ENCODE assay signal across 22 cellular contexts in the genomic region with DNA sequence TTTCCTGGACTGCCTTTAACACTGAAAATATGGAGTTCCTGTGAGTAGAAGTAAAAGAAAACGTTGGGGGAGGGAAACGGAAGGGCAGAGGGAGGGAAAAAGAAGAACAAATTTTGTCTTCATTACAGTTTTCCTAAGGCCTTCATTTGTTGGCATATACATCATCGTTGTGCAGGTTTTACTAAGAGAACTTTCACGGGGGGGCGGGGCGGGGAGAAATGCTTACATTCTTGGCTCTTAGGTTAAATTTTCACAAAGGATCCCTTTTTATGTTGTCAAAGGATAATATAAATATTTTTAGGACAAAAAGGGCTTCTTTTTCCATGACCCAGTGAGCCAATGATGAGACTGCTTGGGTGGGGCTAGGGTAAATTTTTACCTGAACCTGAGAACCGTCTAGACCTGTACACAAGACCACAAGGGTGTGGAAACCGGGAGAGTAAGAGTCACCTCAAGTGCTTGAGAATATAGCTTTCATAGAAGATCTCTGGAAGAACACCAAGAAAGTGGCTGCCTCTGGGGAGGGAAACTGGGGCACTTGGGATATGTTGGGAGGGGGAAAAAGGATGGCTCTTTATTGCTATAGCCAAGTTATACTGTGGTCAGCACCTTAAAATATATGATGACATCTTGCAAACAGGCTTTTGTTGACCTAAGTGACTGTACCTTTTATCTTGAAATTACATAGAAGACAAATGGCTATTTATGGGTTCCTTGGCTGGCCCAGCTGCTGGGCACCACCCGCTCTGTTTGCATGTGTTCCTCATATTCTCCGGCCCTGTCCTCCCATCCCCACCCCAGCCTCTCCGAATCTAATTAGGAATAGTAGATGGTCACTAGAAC. TPM values are rescaled to one million over a fixed set of nuclear protein-coding genes. Genes with fewer than 3 reads are reported as not detected.
A peak's percentile ranks its signal among the peaks of the same experiment; 100 is the strongest.
DNase-seq lines count a peak whose midpoint lies in the region; ATAC-seq and TF ChIP-seq lines count a peak whose summit lies in the region.
"Had no signal": no experiment of that assay in that cellular context is flagged by ENCODE, and none has a peak within 500 bp of the region (broad histone marks: within the 10 kb centered on the region; RNA-seq: fewer than 3 reads in every experiment).

No MANE protein-coding gene starts in this region.

- WGBS in mesenchymal stem cell = 81% methylated on average over 9 of the region's 11 CpGs

- H3K36me3 ChIP-seq in breast epithelium (no peaks in the 10 kb centered on the region), mesenchymal stem cell (ENCODE audit: control insufficient read depth in 1 of 2, insufficient read depth in 2 of 2, low read depth in 1 of 2, low read length in 2 of 2) (peaks cover 0 to 10% of the 10 kb centered on the region in 2 experiments)

- no peak overlapping the region for H2AFZ ChIP-seq in mesenchymal stem cell (ENCODE audit: low read depth, low read length)

- ATAC-seq in activated naive CD8-positive, alpha-beta T cell treated with anti-CD3 and anti-CD28 coated beads, Interleukin-2, amount 50 U/mL, for 24 hours = no peak
- ATAC-seq: naive thymus-derived CD4-positive, alpha-beta T cell; psoas muscle; stimulated activated memory B cell treated with anti-CD40 and anti-IgM and Interleukin-4, amounts not matched to agents 10 μg/mL and 1 μg/mL and 100 μg/mL, for 72 hours; T-helper 17 cell had no signal

- H3K23ac ChIP-seq in mesenchymal stem cell (ENCODE audit: low read length in 2 of 2) = no peak overlapping the region

- H3K36me3 Mint-ChIP-seq in activated naive CD8-positive, alpha-beta T cell = peaks cover 5% of the 10 kb centered on the region
- peaks cover 17% of the 10 kb centered on the region for H3K36me3 Mint-ChIP-seq in activated naive CD8-positive, alpha-beta T cell treated with anti-CD3 and anti-CD28 coated beads, Interleukin-2, amount 50 U/mL, for 24 hours (ENCODE audit: low read depth)
- no peaks in the 10 kb centered on the region for H3K36me3 Mint-ChIP-seq in type B pancreatic cell
- peaks cover 26% of the 10 kb centered on the region for H3K36me3 Mint-ChIP-seq in activated T-cell treated with anti-CD3 and anti-CD28 coated beads, Interleukin-2, amount 50 U/mL, for 24 hours (ENCODE audit: low read depth)

- no peak for TF ChIP-seq POLR2A in breast epithelium (IDR thresholded peaks at IDR 0.05)

- H3K79me1 ChIP-seq in mesenchymal stem cell (replicated peaks; ENCODE audit: low read length, poor library complexity, severe bottlenecking) = peaks cover 4% of the 10 kb centered on the region

- H2BK15ac ChIP-seq in mesenchymal stem cell (ENCODE audit: low read depth, poor library complexity, severe bottlenecking) = peak overlapping the region; percentile 9

- no peak overlapping the region for H3K18ac ChIP-seq in mesenchymal stem cell (ENCODE audit: low read depth in 1 of 2, low read length in 2 of 2)

- no peak for DNase-seq in activated naive CD8-positive, alpha-beta T cell treated with anti-CD3 and anti-CD28 coated beads, Interleukin-2, amount 50 U/mL, for 24 hours
- DNase-seq in breast epithelium (ENCODE audit: low spot score in 2 of 2) = no peak
- no peak for DNase-seq in mesenchymal stem cell
- DNase-seq in type B pancreatic cell (ENCODE audit: extremely low spot score, unreplicated experiment) = no peak
- DNase-seq in activated CD4-positive, alpha-beta T cell treated with anti-CD3 and anti-CD28 coated beads, Interleukin-2, amount 50 U/mL, for 4 hours = no peak
- DNase-seq in activated T-cell treated with anti-CD3 and anti-CD28 coated beads, Interleukin-2, amount 50 U/mL, for 24 hours = no peak
- no peak for DNase-seq in pons (ENCODE audit: low spot score)
- DNase-seq: activated B cell treated with CpG ODN at 0.5 μM for 24 hours; activated CD8-positive, alpha-beta memory T cell treated with anti-CD3 and anti-CD28 coated beads for 24 hours; endodermal cell; H7; Karpas-422; naive thymus-derived CD4-positive, alpha-beta T cell; NCI-H1105 treated with DMSO at 0.1 percent for 48 hours; NCI-H2171 treated with DMSO at 0.1 percent for 48 hours; psoas muscle; SHP77 treated with DMSO at 0.1 percent for 48 hours; T-helper 17 cell had no signal

- no peak overlapping the region for H2BK120ac ChIP-seq in mesenchymal stem cell (ENCODE audit: low read depth, low read length)

- intact Hi-C loops in breast epithelium (cut with DNase I; ENCODE audit: low total_unique reads) = no loop called here

- H3K14ac ChIP-seq in mesenchymal stem cell (ENCODE audit: low read length in 2 of 2) = no peak overlapping the region

- H3K9ac ChIP-seq in mesenchymal stem cell (ENCODE audit: low read length) = no peak overlapping the region

- H3K27me3 ChIP-seq in breast epithelium = no peaks in the 10 kb centered on the region
- no peaks in the 10 kb centered on the region for H3K27me3 ChIP-seq in mesenchymal stem cell (ENCODE audit: control insufficient read depth in 1 of 2, insufficient read depth in 1 of 2, low read length in 2 of 2)
- H3K27me3 ChIP-seq: tibial nerve had no signal

- H3K4me3 Mint-ChIP-seq in activated naive CD8-positive, alpha-beta T cell = no peak overlapping the region
- H3K4me3 Mint-ChIP-seq in activated naive CD8-positive, alpha-beta T cell treated with anti-CD3 and anti-CD28 coated beads, Interleukin-2, amount 50 U/mL, for 24 hours = no peak overlapping the region
- peak overlapping the region; percentile 14 for H3K4me3 Mint-ChIP-seq in type B pancreatic cell
- H3K4me3 Mint-ChIP-seq in activated T-cell treated with anti-CD3 and anti-CD28 coated beads, Interleukin-2, amount 50 U/mL, for 24 hours = no peak overlapping the region

- peaks cover 13% of the 10 kb centered on the region for H3K27me3 Mint-ChIP-seq in activated naive CD8-positive, alpha-beta T cell
- peaks cover 13% of the 10 kb centered on the region for H3K27me3 Mint-ChIP-seq in activated naive CD8-positive, alpha-beta T cell treated with anti-CD3 and anti-CD28 coated beads, Interleukin-2, amount 50 U/mL, for 24 hours
- peaks cover 9% of the 10 kb centered on the region for H3K27me3 Mint-ChIP-seq in type B pancreatic cell
- H3K27me3 Mint-ChIP-seq in activated T-cell treated with anti-CD3 and anti-CD28 coated beads, Interleukin-2, amount 50 U/mL, for 24 hours = peaks cover 14% of the 10 kb centered on the region

- H3K4me3 ChIP-seq in breast epithelium = no peak overlapping the region
- H3K4me3 ChIP-seq in mesenchymal stem cell (ENCODE audit: insufficient read depth in 1 of 2, low read depth in 1 of 2, low read length in 2 of 2) = no peak overlapping the region
- H3K4me3 ChIP-seq: psoas muscle, tibial nerve had no signal

- H3K4me2 ChIP-seq in mesenchymal stem cell (ENCODE audit: low read length, poor library complexity, severe bottlenecking) = no peak overlapping the region

- H4K8ac ChIP-seq in mesenchymal stem cell (ENCODE audit: low read length) = no peak overlapping the region

- no peak overlapping the region for H2AK5ac ChIP-seq in mesenchymal stem cell (ENCODE audit: low read length, severe bottlenecking)

- H3K4me1 ChIP-seq in breast epithelium (peaks cover 0 to 10% of the 10 kb centered on the region in 2 donors), mesenchymal stem cell (ENCODE audit: control insufficient read depth, insufficient read depth, low read depth, low read length) (peaks cover 6% of the 10 kb centered on the region)
- H3K4me1 ChIP-seq: psoas muscle had no signal

- no peak overlapping the region for H2BK5ac ChIP-seq in mesenchymal stem cell (ENCODE audit: low read depth, low read length, poor library complexity, severe bottlenecking)

- H3K4ac ChIP-seq in mesenchymal stem cell (ENCODE audit: low read depth in 1 of 2, low read length in 2 of 2) = no peak overlapping the region

- peaks cover 33% of the 10 kb centered on the region for H3K4me1 Mint-ChIP-seq in activated naive CD8-positive, alpha-beta T cell (ENCODE audit: low read depth)
- peaks cover 48% of the 10 kb centered on the region for H3K4me1 Mint-ChIP-seq in activated naive CD8-positive, alpha-beta T cell treated with anti-CD3 and anti-CD28 coated beads, Interleukin-2, amount 50 U/mL, for 24 hours
- H3K4me1 Mint-ChIP-seq in type B pancreatic cell (ENCODE audit: unreplicated experiment) = peaks cover 52% of the 10 kb centered on the region
- peaks cover 42% of the 10 kb centered on the region for H3K4me1 Mint-ChIP-seq in activated T-cell treated with anti-CD3 and anti-CD28 coated beads, Interleukin-2, amount 50 U/mL, for 24 hours (ENCODE audit: low read depth)

- H3K9me3 ChIP-seq in breast epithelium = no peaks in the 10 kb centered on the region
- H3K9me3 ChIP-seq in mesenchymal stem cell (ENCODE audit: control insufficient read depth, low read length) = no peaks in the 10 kb centered on the region
- H3K9me3 ChIP-seq: psoas muscle, tibial nerve had no signal

- TF ChIP-seq CTCF in breast epithelium (IDR thresholded peaks at IDR 0.05) = no peak
- TF ChIP-seq CTCF in type B pancreatic cell (conservative IDR thresholded peaks at IDR 0.05) = no peak

- H3K27ac Mint-ChIP-seq in activated naive CD8-positive, alpha-beta T cell = peak overlapping the region; percentile 6
- no peak overlapping the region for H3K27ac Mint-ChIP-seq in activated naive CD8-positive, alpha-beta T cell treated with anti-CD3 and anti-CD28 coated beads, Interleukin-2, amount 50 U/mL, for 24 hours
- H3K27ac Mint-ChIP-seq in type B pancreatic cell = peak overlapping the region; percentile 95
- H3K27ac Mint-ChIP-seq in activated T-cell treated with anti-CD3 and anti-CD28 coated beads, Interleukin-2, amount 50 U/mL, for 24 hours = no peak overlapping the region
- H3K27ac Mint-ChIP-seq: activated B cell treated with CpG ODN at 0.5 μM for 24 hours, endodermal cell, T-helper 17 cell had no signal

- no peak overlapping the region for H4K91ac ChIP-seq in mesenchymal stem cell (ENCODE audit: low read length)

- H3K9me3 Mint-ChIP-seq in activated naive CD8-positive, alpha-beta T cell (ENCODE audit: low read depth) = no peaks in the 10 kb centered on the region
- no peaks in the 10 kb centered on the region for H3K9me3 Mint-ChIP-seq in activated naive CD8-positive, alpha-beta T cell treated with anti-CD3 and anti-CD28 coated beads, Interleukin-2, amount 50 U/mL, for 24 hours
- H3K9me3 Mint-ChIP-seq in type B pancreatic cell = peaks cover 5% of the 10 kb centered on the region
- H3K9me3 Mint-ChIP-seq in activated T-cell treated with anti-CD3 and anti-CD28 coated beads, Interleukin-2, amount 50 U/mL, for 24 hours = no peaks in the 10 kb centered on the region
- H3K9me3 Mint-ChIP-seq: activated B cell treated with CpG ODN at 0.5 μM for 24 hours; endodermal cell; naive thymus-derived CD4-positive, alpha-beta T cell; stimulated activated memory B cell treated with anti-CD40 and anti-IgM and Interleukin-4, amounts not matched to agents 10 μg/mL and 1 μg/mL and 100 μg/mL, for 72 hours had no signal

- H2BK12ac ChIP-seq in mesenchymal stem cell (ENCODE audit: low read length in 2 of 2) = no peak overlapping the region

- H3K27ac ChIP-seq in breast epithelium (peak overlapping the region; percentile 46 to 70), mesenchymal stem cell (ENCODE audit: low read length, poor library complexity, severe bottlenecking) (no peak overlapping the region)
- H3K27ac ChIP-seq: C4-2B, psoas muscle, tibial nerve had no signal

RNA-seq across cellular contexts. Expression of a gene that starts 2.0 kb away (rescaled TPM):
- total RNA-seq in breast epithelium (10 to 100 TPM in 2 of 3 donors, 1 to 10 TPM in 1; 6.4 to 15.5 (median 11.1) TPM), type B pancreatic cell (ENCODE audit: low replicate concordance) (8.4 and 9.4 TPM in 2 replicates)
- 3.3 TPM for polyA plus RNA-seq in mesenchymal stem cell (2013, experiment 1 of 2)
- polyA plus RNA-seq in mesenchymal stem cell (2013, experiment 2 of 2) = 3.3 TPM

RNA-seq across cellular contexts. Expression of a gene that starts 19.9 kb away (rescaled TPM):
- total RNA-seq in breast epithelium = 10 to 100 TPM in 2 of 3 donors, 1 to 10 TPM in 1; 1.9 to 81.8 (median 42.9) TPM
- 0.69 TPM for polyA plus RNA-seq in mesenchymal stem cell (2013, experiment 1 of 2)
- polyA plus RNA-seq in mesenchymal stem cell (2013, experiment 2 of 2) = 0.64 TPM
- total RNA-seq in type B pancreatic cell (ENCODE audit: low replicate concordance) = 28.2 and 67.4 TPM in 2 replicates

RNA-seq across cellular contexts. Expression of a gene that starts 41.5 kb away (rescaled TPM):
- total RNA-seq in breast epithelium (1 to 10 TPM in 2 of 3 donors, under 1 TPM in 1; 0.64 to 3.1 (median 2.0) TPM), type B pancreatic cell (ENCODE audit: low replicate concordance) (3.6 TPM in 2 replicates)
- 0.95 TPM for polyA plus RNA-seq in mesenchymal stem cell (2013, experiment 1 of 2)
- polyA plus RNA-seq in mesenchymal stem cell (2013, experiment 2 of 2) = 0.96 TPM

Comparison
In these comparisons a context has a peak if more than half of its experiments do, and no peak if none do; other contexts are left out.
1. H3K27ac Mint-ChIP-seq: peak in activated naive CD8-positive, alpha-beta T cell (single experiment) and type B pancreatic cell (single experiment); none in activated naive CD8-positive, alpha-beta T cell treated with anti-CD3 and anti-CD28 coated beads, Interleukin-2, amount 50 U/mL, for 24 hours (single experiment) and activated T-cell treated with anti-CD3 and anti-CD28 coated beads, Interleukin-2, amount 50 U/mL, for 24 hours (single experiment).